ENCODE assay signal across 19 cellular contexts in the genomic region with DNA sequence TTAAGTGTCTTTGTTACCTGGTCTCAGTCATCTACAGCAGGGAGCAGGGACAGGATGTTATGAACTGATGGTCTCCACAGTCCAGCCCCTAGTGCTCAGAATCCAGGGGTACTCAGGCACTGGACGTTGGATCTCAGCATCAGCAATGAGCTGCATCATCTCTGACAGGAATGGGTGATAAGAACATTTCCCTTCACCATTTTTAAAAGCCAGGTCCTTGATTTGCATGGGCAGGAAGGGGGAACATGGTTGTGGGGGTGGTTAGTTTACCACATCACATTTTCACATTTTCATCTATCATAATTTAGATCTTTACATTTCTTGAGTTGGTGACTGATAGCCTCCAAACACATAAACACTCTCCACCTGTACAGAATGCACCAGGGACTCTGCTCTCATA.
"Had no signal": no experiment of that assay in that cellular context is flagged by ENCODE, and none has a peak within 500 bp of the region (broad histone marks: within the 10 kb centered on the region; RNA-seq: fewer than 3 reads in every experiment).

No MANE protein-coding gene starts in this region.

- DNase-seq: activated CD4-positive, alpha-beta T cell treated with anti-CD3 and anti-CD28 coated beads, Interleukin-2, amount 50 U/mL, for 1 hour; activated naive CD4-positive, alpha-beta T cell treated with Interleukin-2 at 50 U/mL for 16 hours; adrenal gland; dorsolateral prefrontal cortex; endodermal cell; left colon; naive thymus-derived CD4-positive, alpha-beta T cell; occipital lobe; right lobe of liver; stimulated activated CD4-positive, alpha-beta T cell treated with anti-CD3 and anti-CD28 coated beads, Interleukin-4, amount 100 ng/mL, for 4 hours; stimulated activated CD8-positive, alpha-beta memory T cell treated with anti-CD3 and anti-CD28 coated beads, Interleukin-4, amount 100 ng/mL, for 48 hours; upper lobe of left lung had no signal

- H3K27ac Mint-ChIP-seq: activated T-helper 17 cell treated with anti-CD3 and anti-CD28 coated beads, Interleukin-2, amount 50 U/mL, for 72 hours; endodermal cell; stimulated activated naive CD8-positive, alpha-beta T cell treated with anti-CD3 and anti-CD28 coated beads, Interleukin-15, Interleukin-2, amounts not matched to agents 100 ng/mL and 50 ng/mL, for 24 hours had no signal

- H3K36me3 Mint-ChIP-seq: naive thymus-derived CD4-positive, alpha-beta T cell had no signal

- H3K4me1 ChIP-seq: prostate gland, right lobe of liver had no signal

- ATAC-seq: activated CD4-positive, CD25-positive, alpha-beta regulatory T cell treated with anti-CD3 and anti-CD28 coated beads, Interleukin-2, amount 50 U/mL, for 24 hours; activated T-helper 17 cell treated with anti-CD3 and anti-CD28 coated beads, Interleukin-2, amount 50 U/mL, for 72 hours; gastroesophageal sphincter; left colon; naive thymus-derived CD4-positive, alpha-beta T cell; right lobe of liver had no signal

- H3K27me3 Mint-ChIP-seq: stimulated activated naive CD8-positive, alpha-beta T cell treated with anti-CD3 and anti-CD28 coated beads, Interleukin-15, Interleukin-2, amounts not matched to agents 100 ng/mL and 50 ng/mL, for 24 hours had no signal

- H3K27ac ChIP-seq: cardiac muscle cell, dorsolateral prefrontal cortex, prostate gland, right lobe of liver, upper lobe of left lung had no signal

- H3K4me3 Mint-ChIP-seq: activated T-helper 17 cell treated with anti-CD3 and anti-CD28 coated beads, Interleukin-2, amount 50 U/mL, for 72 hours; endodermal cell; stimulated activated naive CD8-positive, alpha-beta T cell treated with anti-CD3 and anti-CD28 coated beads, Interleukin-15, Interleukin-2, amounts not matched to agents 100 ng/mL and 50 ng/mL, for 24 hours had no signal

- H3K9me3 ChIP-seq: adrenal gland, gastroesophageal sphincter, prostate gland, right lobe of liver, upper lobe of left lung had no signal

- H3K4me3 ChIP-seq: adrenal gland, cardiac muscle cell, gastroesophageal sphincter, prostate gland, right lobe of liver, smooth muscle cell, upper lobe of left lung had no signal

- H3K9me3 Mint-ChIP-seq: activated T-helper 17 cell treated with anti-CD3 and anti-CD28 coated beads, Interleukin-2, amount 50 U/mL, for 72 hours; endodermal cell; stimulated activated naive CD8-positive, alpha-beta T cell treated with anti-CD3 and anti-CD28 coated beads, Interleukin-15, Interleukin-2, amounts not matched to agents 100 ng/mL and 50 ng/mL, for 24 hours had no signal

- H3K4me1 Mint-ChIP-seq: activated T-helper 17 cell treated with anti-CD3 and anti-CD28 coated beads, Interleukin-2, amount 50 U/mL, for 72 hours; endodermal cell had no signal

- H3K27me3 ChIP-seq: adrenal gland, cardiac muscle cell, gastroesophageal sphincter, right lobe of liver, upper lobe of left lung had no signal

- H3K36me3 ChIP-seq: adrenal gland, cardiac muscle cell, gastroesophageal sphincter, prostate gland, right lobe of liver, upper lobe of left lung had no signal
